10 cellular contexts compared by ENCODE assay signal in genomic region chr4:99090511-99090910, GRCh38. TPM values are rescaled to one million over a fixed set of nuclear protein-coding genes. Genes with fewer than 3 reads are reported as not detected.
A peak's percentile ranks its signal among the peaks of the same experiment; 100 is the strongest.
DNase-seq lines count a peak whose midpoint lies in the region; FAIRE-seq and TF ChIP-seq lines count a peak whose summit lies in the region.
"Had no signal": no experiment of that assay in that cellular context is flagged by ENCODE, and none has a peak within 500 bp of the region (broad histone marks: within the 10 kb centered on the region; RNA-seq: fewer than 3 reads in every experiment).

No MANE protein-coding gene starts in this region.

- H2AFZ ChIP-seq in keratinocyte (ENCODE audit: control insufficient read depth, low read length), result no peak overlapping the region

- peaks cover 15% of the 10 kb centered on the region for H3K36me3 Mint-ChIP-seq in HFFc6 (ENCODE audit: low read depth)

- H3K9me3 ChIP-seq in keratinocyte (ENCODE audit: control insufficient read depth, low read depth, low read length), result no peaks in the 10 kb centered on the region
- no peaks in the 10 kb centered on the region for H3K9me3 ChIP-seq in subcutaneous abdominal adipose tissue (ENCODE audit: control insufficient read depth in 5 of 5, low read length in 5 of 5)

- TF ChIP-seq CTCF in HFFc6 (IDR thresholded peaks at IDR 0.05) (no peak), astrocyte of the cerebellum (IDR thresholded peaks at IDR 0.05; ENCODE audit: low read depth, low read length, missing control alignments) (no peak), keratinocyte (optimal IDR thresholded peaks at IDR 0.05 in 1 of 3, IDR thresholded peaks at IDR 0.05 in 1 of 3, conservative IDR thresholded peaks at IDR 0.05 in 1 of 3; ENCODE audit: extremely low read depth in 1 of 3, insufficient read depth in 2 of 3, low read length in 3 of 3) (no peak)

- dilution Hi-C loops in keratinocyte (cut with MboI; ENCODE audit: extremely low pct_ligation_motif_present, low sequenced_read_pairs), result no loop called here

- peak overlapping the region; percentile 63 for H3K27ac Mint-ChIP-seq in HFFc6

- FAIRE-seq in keratinocyte (lab: Jason Lieb, UNC), result no peak
- FAIRE-seq: G401.6 had no signal

- H3K9me3 Mint-ChIP-seq in HFFc6, result no peaks in the 10 kb centered on the region

- peaks cover 48% of the 10 kb centered on the region for H3K79me2 ChIP-seq in keratinocyte (ENCODE audit: control insufficient read depth, insufficient read depth, low read length)

- H3K27me3 ChIP-seq in keratinocyte (ENCODE audit: control insufficient read depth, extremely low read depth, insufficient read depth, low read length) (no peaks in the 10 kb centered on the region), subcutaneous abdominal adipose tissue (ENCODE audit: control insufficient read depth in 5 of 5, insufficient read depth in 4 of 5, low read length in 5 of 5) (no peaks in the 10 kb centered on the region)

- H3K4me3 ChIP-seq in astrocyte of the cerebellum (ENCODE audit: low read depth, low read length) (peak overlapping the region; percentile 8), keratinocyte (ENCODE audit: control insufficient read depth in 2 of 3, extremely low read depth in 1 of 3, insufficient read depth in 2 of 3, low read depth in 1 of 3, low read length in 3 of 3) (peak overlapping the region; percentile 55 to 90 (median 81)), subcutaneous abdominal adipose tissue (ENCODE audit: low read depth in 1 of 5, low read length in 5 of 5) (peak overlapping the region in 1 of 5 donors; percentile 27)

- H4K20me1 ChIP-seq in keratinocyte (ENCODE audit: control insufficient read depth, extremely low read depth, insufficient read depth, low read length), result no peaks in the 10 kb centered on the region

- in situ Hi-C loops in astrocyte of the cerebellum (cut with HindIII; ENCODE audit: low sequenced_read_pairs), result no loop called here

- peaks cover 3% of the 10 kb centered on the region; the same call in 1 of the 2 replicates for H3K27me3 Mint-ChIP-seq in HFFc6 (ENCODE audit: insufficient read depth)

- H3K9ac ChIP-seq in keratinocyte (ENCODE audit: control insufficient read depth, extremely low read depth, insufficient read depth, low read length) (peak overlapping the region; percentile 94), subcutaneous abdominal adipose tissue (ENCODE audit: low read length in 5 of 5) (peak overlapping the region in 2 of 5 donors; percentile 26 to 57)

- no peaks in the 10 kb centered on the region for H3K9me1 ChIP-seq in keratinocyte (ENCODE audit: control insufficient read depth, extremely low read depth, insufficient read depth, low read length)

- DNase-seq in HFFc6 (no peak), astrocyte of the cerebellum (ENCODE audit: low read depth) (no peak), keratinocyte (ENCODE audit: low read depth, low spot score) (no peak), Kasumi-1 (lab: John Stamatoyannopoulos, UW) (no peak), HPDE6-E6E7 (ENCODE audit: extremely low spot score) (no peak), pons (ENCODE audit: low spot score) (no peak)
- DNase-seq: NCI-H187 had no signal

- peaks cover 39% of the 10 kb centered on the region for H3K4me1 Mint-ChIP-seq in HFFc6 (ENCODE audit: low read depth)

- H3K27ac ChIP-seq in keratinocyte (ENCODE audit: control insufficient read depth, insufficient read depth, low read length), result peak overlapping the region; percentile 96
- peak overlapping the region; percentile 50 for H3K27ac ChIP-seq in subcutaneous abdominal adipose tissue (ENCODE audit: low read depth, low read length)

- peak overlapping the region; percentile 96 for H3K4me3 Mint-ChIP-seq in HFFc6

- H3K4me1 ChIP-seq in keratinocyte (ENCODE audit: control insufficient read depth, extremely low read depth, insufficient read depth, low read length), result peaks cover 15% of the 10 kb centered on the region
- peaks cover 2 to 49% (median 26%) of the 10 kb centered on the region in 5 donors for H3K4me1 ChIP-seq in subcutaneous abdominal adipose tissue (ENCODE audit: control insufficient read depth in 5 of 5, insufficient read depth in 5 of 5, low read length in 5 of 5)

- H3K4me2 ChIP-seq in keratinocyte (ENCODE audit: control insufficient read depth, extremely low read depth, insufficient read depth, low read depth, low read length), result peak overlapping the region; percentile 94

- H3K36me3 ChIP-seq in keratinocyte (ENCODE audit: control insufficient read depth in 2 of 2, extremely low read depth in 1 of 2, insufficient read depth in 2 of 2, low read length in 2 of 2) (peaks cover 1 to 3% of the 10 kb centered on the region in 2 experiments), subcutaneous abdominal adipose tissue (ENCODE audit: control insufficient read depth in 5 of 5, insufficient read depth in 5 of 5, low read length in 5 of 5) (peaks cover 0 to 1% (median 0%) of the 10 kb centered on the region in 5 donors)

RNA-seq across cellular contexts. Expression of gene ADH5, which starts 1.9 kb away (rescaled TPM):
- 100 to 1,000 TPM; 193 to 211 (median 205) TPM for total RNA-seq in HFFc6 (2021; fragmentation: NEBNext Ultra II Directional; extraction: Animal tissue kit (Norgen Biotek cat#: 25700))
- polyA plus RNA-seq in keratinocyte, result 238 to 314 TPM (median 260 TPM) in 3 replicates
- polyA plus RNA-seq in keratinocyte (2011; ENCODE audit: low read depth), result 44.4 TPM
- 180 and 286 TPM in 2 replicates for polyA plus RNA-seq in keratinocyte (2011; cell fraction: cytosol; rRNA removed)
- 225 and 271 TPM in 2 replicates for polyA plus RNA-seq in keratinocyte (2011; cell fraction: nucleus; rRNA removed)
- polyA plus RNA-seq in keratinocyte (2012; ENCODE audit: low replicate concordance), result 123 and 183 TPM in 2 replicates
- 60.1 to 223 TPM (median 174 TPM) in 3 replicates for polyA minus RNA-seq in keratinocyte
- 80.8 TPM for polyA minus RNA-seq in keratinocyte (2011; cell fraction: cytosol; rRNA and poly(A)+ RNA removed)
- polyA minus RNA-seq in keratinocyte (2011; cell fraction: nucleus; rRNA and poly(A)+ RNA removed), result 51.1 and 93.1 TPM in 2 replicates

RNA-seq across cellular contexts. Expression of gene ADH4, which starts 53.6 kb away (rescaled TPM):
- total RNA-seq in HFFc6 (2021; fragmentation: NEBNext Ultra II Directional; extraction: Animal tissue kit (Norgen Biotek cat#: 25700)), result not detected
- polyA plus RNA-seq in keratinocyte, result not detected in 3 replicates
- polyA plus RNA-seq in keratinocyte (2011; ENCODE audit: low read depth), result not detected
- polyA plus RNA-seq in keratinocyte (2011; cell fraction: cytosol; rRNA removed), result 0.05 TPM in 1 of 2 replicates, not detected in the other
- polyA plus RNA-seq in keratinocyte (2011; cell fraction: nucleus; rRNA removed), result 0.08 TPM in 1 of 2 replicates, not detected in the other
- polyA plus RNA-seq in keratinocyte (2012; ENCODE audit: low replicate concordance), result not detected in 2 replicates
- not detected in 3 replicates for polyA minus RNA-seq in keratinocyte
- polyA minus RNA-seq in keratinocyte (2011; cell fraction: cytosol; rRNA and poly(A)+ RNA removed), result not detected
- not detected in 2 replicates for polyA minus RNA-seq in keratinocyte (2011; cell fraction: nucleus; rRNA and poly(A)+ RNA removed)
- total RNA-seq: cerebellum had no signal
